Comparison of ENCODE assay signal across 18 cellular contexts in the genomic region with DNA sequence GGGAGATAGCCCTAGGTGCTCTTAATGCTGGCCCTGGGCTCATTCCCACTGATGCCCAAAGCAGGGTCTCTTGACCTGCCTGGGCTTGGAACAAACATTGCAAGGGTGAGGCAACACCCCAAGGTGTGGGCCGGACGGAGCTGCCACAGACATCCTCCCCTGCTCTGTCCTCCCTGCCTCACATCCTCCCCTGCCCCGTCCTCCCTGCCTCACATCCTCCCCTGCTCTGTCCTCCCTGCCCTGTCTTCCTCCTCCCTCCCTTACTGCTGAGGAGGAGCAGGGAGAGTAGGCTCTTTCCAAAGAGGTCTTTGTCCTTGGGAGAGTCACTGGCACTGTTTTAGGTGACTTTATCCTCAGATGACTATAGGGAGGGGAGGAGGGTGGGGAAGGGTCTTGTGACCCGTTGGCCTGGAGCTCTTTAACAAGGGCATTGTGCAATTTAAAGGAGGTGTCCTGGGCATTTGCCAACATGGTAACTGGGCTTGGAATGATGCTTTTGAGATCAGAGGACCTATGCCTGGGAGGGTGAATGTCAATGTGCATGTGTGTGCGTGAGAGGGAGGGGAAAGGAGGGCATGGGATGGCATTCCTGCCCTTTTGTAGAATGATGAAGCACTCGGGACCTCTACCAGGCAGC. TPM values are rescaled to one million over a fixed set of nuclear protein-coding genes. Genes with fewer than 3 reads are reported as not detected.
DNase-seq lines count a peak whose midpoint lies in the region; ATAC-seq, FAIRE-seq and TF ChIP-seq lines count a peak whose summit lies in the region.
"Had no signal": no experiment of that assay in that cellular context is flagged by ENCODE, and none has a peak within 500 bp of the region (broad histone marks: within the 10 kb centered on the region; RNA-seq: fewer than 3 reads in every experiment).

No MANE protein-coding gene starts in this region.

- H2AFZ ChIP-seq in mesenchymal stem cell (ENCODE audit: low read depth, low read length), result no peak overlapping the region

- H2BK120ac ChIP-seq in mesenchymal stem cell (ENCODE audit: low read depth, low read length), result no peak overlapping the region

- H3K27ac ChIP-seq in heart right ventricle, result peak overlapping the region in 4 of 10 donors; percentile 9 to 56 (median 38)
- no peak overlapping the region for H3K27ac ChIP-seq in mesenchymal stem cell (ENCODE audit: low read length, poor library complexity, severe bottlenecking)
- H3K27ac ChIP-seq in brain microvascular endothelial cell, result no peak overlapping the region
- H3K27ac ChIP-seq: foreskin keratinocyte, left lung, prostate gland had no signal

- no peak overlapping the region for H3K4ac ChIP-seq in mesenchymal stem cell (ENCODE audit: low read depth in 1 of 2, low read length in 2 of 2)

- H3K14ac ChIP-seq in mesenchymal stem cell (ENCODE audit: low read length in 2 of 2), result no peak overlapping the region

- TF ChIP-seq CTCF in heart right ventricle (IDR thresholded peaks at IDR 0.05) (no peak), brain microvascular endothelial cell (IDR thresholded peaks at IDR 0.05; ENCODE audit: low read depth, low read length, missing control alignments) (no peak)

- H3K4me1 ChIP-seq in heart right ventricle (peaks cover 0 to 27% (median 10%) of the 10 kb centered on the region in 9 donors), mesenchymal stem cell (ENCODE audit: control insufficient read depth, insufficient read depth, low read depth, low read length) (peaks cover 6% of the 10 kb centered on the region)
- H3K4me1 ChIP-seq: foreskin keratinocyte, prostate gland had no signal

- no peak overlapping the region for H3K4me3 Mint-ChIP-seq in activated T-helper 17 cell treated with anti-CD3 and anti-CD28 coated beads, Interleukin-2, amount 50 U/mL, for 72 hours

- DNase-seq in left ventricle myocardium superior (no peak), heart right ventricle (no peak), mesenchymal stem cell (no peak), urothelium cell line (ENCODE audit: low spot score) (no peak), H54 (ENCODE audit: insufficient read length, low spot score) (no peak), brain microvascular endothelial cell (no peak)
- DNase-seq in stimulated activated CD4-positive, alpha-beta T cell treated with anti-CD3 and anti-CD28 coated beads, Interleukin-4, amount 100 ng/mL, for 1 hour, result no peak
- DNase-seq: activated CD4-positive, alpha-beta T cell treated with anti-CD3 and anti-CD28 coated beads, Interleukin-2, amount 50 U/mL, for 48 hours; activated T-cell treated with anti-CD3 and anti-CD28 coated beads, Interleukin-2, amount 50 U/mL, for 48 hours; COR-L47; foreskin keratinocyte; NCI-H1436 treated with DMSO at 0.1 percent for 48 hours; NCI-H226 had no signal

- no peak overlapping the region for H2BK15ac ChIP-seq in mesenchymal stem cell (ENCODE audit: low read depth, poor library complexity, severe bottlenecking)

- H3K4me3 ChIP-seq in heart right ventricle, result no peak overlapping the region
- H3K4me3 ChIP-seq in mesenchymal stem cell (ENCODE audit: insufficient read depth in 1 of 2, low read depth in 1 of 2, low read length in 2 of 2), result peak overlapping the region in 1 of 2 experiments; percentile 47
- H3K4me3 ChIP-seq in brain microvascular endothelial cell (ENCODE audit: low read depth, low read length), result no peak overlapping the region
- H3K4me3 ChIP-seq: left lung, prostate gland had no signal

- no peaks in the 10 kb centered on the region for H3K27me3 Mint-ChIP-seq in activated T-helper 17 cell treated with anti-CD3 and anti-CD28 coated beads, Interleukin-2, amount 50 U/mL, for 72 hours

- no peak overlapping the region for H3K4me2 ChIP-seq in mesenchymal stem cell (ENCODE audit: low read length, poor library complexity, severe bottlenecking)

- in situ Hi-C loops in brain microvascular endothelial cell (cut with HindIII; ENCODE audit: low pct_ligation_motif_present, low sequenced_read_pairs), result no loop called here

- no peaks in the 10 kb centered on the region for H3K4me1 Mint-ChIP-seq in activated T-helper 17 cell treated with anti-CD3 and anti-CD28 coated beads, Interleukin-2, amount 50 U/mL, for 72 hours

- H2BK12ac ChIP-seq in mesenchymal stem cell (ENCODE audit: low read length in 2 of 2), result peak overlapping the region in 1 of 2 experiments; percentile 12

- no peak overlapping the region for H3K23ac ChIP-seq in mesenchymal stem cell (ENCODE audit: low read length in 2 of 2)

- no peaks in the 10 kb centered on the region for H3K9me3 Mint-ChIP-seq in activated T-helper 17 cell treated with anti-CD3 and anti-CD28 coated beads, Interleukin-2, amount 50 U/mL, for 72 hours

- TF ChIP-seq POLR2A in H54 (IDR thresholded peaks at IDR 0.05; ENCODE audit: low read depth, low read length), result no peak

- no peak overlapping the region for H3K18ac ChIP-seq in mesenchymal stem cell (ENCODE audit: low read depth in 1 of 2, low read length in 2 of 2)

- no peak overlapping the region for H3K27ac Mint-ChIP-seq in activated T-helper 17 cell treated with anti-CD3 and anti-CD28 coated beads, Interleukin-2, amount 50 U/mL, for 72 hours

- H3K36me3 ChIP-seq in heart right ventricle (peaks cover 0 to 33% (median 28%) of the 10 kb centered on the region in 9 donors), mesenchymal stem cell (ENCODE audit: control insufficient read depth in 1 of 2, insufficient read depth in 2 of 2, low read depth in 1 of 2, low read length in 2 of 2) (peaks cover 30 to 46% of the 10 kb centered on the region in 2 experiments), brain microvascular endothelial cell (replicated peaks) (peaks cover 27% of the 10 kb centered on the region)

- intact Hi-C loops in left ventricle myocardium superior (cut with micrococcal nuclease) (no loop called here), heart right ventricle (cut with DNase I) (loop anchor here in 1 of 10 donors (10.0 kb wide), 1 partner anchor 748 kb away; no protein-coding TSS in a partner anchor)

- no peak overlapping the region for H2BK5ac ChIP-seq in mesenchymal stem cell (ENCODE audit: low read depth, low read length, poor library complexity, severe bottlenecking)

- no peak overlapping the region for H4K91ac ChIP-seq in mesenchymal stem cell (ENCODE audit: low read length)

- peak; percentile 73 for FAIRE-seq in urothelium cell line (lab: Jason Lieb, UNC)
- no peak for FAIRE-seq in H54 (lab: Jason Lieb, UNC)

- H3K9ac ChIP-seq in mesenchymal stem cell (ENCODE audit: low read length), result peak overlapping the region; percentile 49

- peaks cover 3% of the 10 kb centered on the region for H3K79me1 ChIP-seq in mesenchymal stem cell (replicated peaks; ENCODE audit: low read length, poor library complexity, severe bottlenecking)

- H3K27me3 ChIP-seq in heart right ventricle (peaks cover 0 to 32% (median 16%) of the 10 kb centered on the region in 7 donors), mesenchymal stem cell (ENCODE audit: control insufficient read depth in 1 of 2, insufficient read depth in 1 of 2, low read length in 2 of 2) (peaks cover 2 to 7% of the 10 kb centered on the region in 2 experiments), brain microvascular endothelial cell (replicated peaks) (no peaks in the 10 kb centered on the region)

- H3K9me3 ChIP-seq in heart right ventricle (no peaks in the 10 kb centered on the region), mesenchymal stem cell (ENCODE audit: control insufficient read depth, low read length) (no peaks in the 10 kb centered on the region)
- H3K9me3 ChIP-seq: left lung, prostate gland had no signal

- ATAC-seq in left ventricle myocardium superior (peak; percentile 5), heart right ventricle (no peak)
- ATAC-seq in activated T-helper 17 cell treated with anti-CD3 and anti-CD28 coated beads, Interleukin-2, amount 50 U/mL, for 72 hours (replicated peaks), result peak; percentile 19
- ATAC-seq: foreskin keratinocyte had no signal

- H2AK5ac ChIP-seq in mesenchymal stem cell (ENCODE audit: low read length, severe bottlenecking), result no peak overlapping the region

- 65 to 70% methylated on average over 6 of the region's 6 CpGs for WGBS in heart right ventricle, 2 donors
- whole genome bisulfite sequencing in mesenchymal stem cell, result 91% methylated on average over 5 of the region's 6 CpGs

- peaks cover 36% of the 10 kb centered on the region for H3K36me3 Mint-ChIP-seq in activated T-helper 17 cell treated with anti-CD3 and anti-CD28 coated beads, Interleukin-2, amount 50 U/mL, for 72 hours (ENCODE audit: low read depth)

- H4K8ac ChIP-seq in mesenchymal stem cell (ENCODE audit: low read length), result no peak overlapping the region

RNA-seq across cellular contexts. Expression of a gene that starts 0.7 kb away (rescaled TPM):
- total RNA-seq in left ventricle myocardium superior (not detected), heart right ventricle (1 to 10 TPM in 1 of 10 donors, under 1 TPM in 4, not detected in 5; 0.19 to 1.0 (median 0.24) TPM)
- polyA plus RNA-seq in heart right ventricle, result under 1 TPM in 1 of 2 donors, not detected in 1; 0.07 TPM
- total RNA-seq in activated T-helper 17 cell treated with anti-CD3 and anti-CD28 coated beads, Interleukin-2, amount 50 U/mL, for 72 hours, result not detected
- not detected for polyA plus RNA-seq in mesenchymal stem cell (2013, experiment 1 of 2)
- not detected for polyA plus RNA-seq in mesenchymal stem cell (2013, experiment 2 of 2)
- total RNA-seq: cerebellum, foreskin keratinocyte, left lung, LHCN-M2, prostate gland had no signal
- polyA plus RNA-seq: foreskin keratinocyte had no signal

RNA-seq across cellular contexts. Expression of a gene that starts 7.1 kb away (rescaled TPM):
- total RNA-seq in left ventricle myocardium superior (not detected), heart right ventricle (under 1 TPM in 9 of 10 donors, not detected in 1; 0.15 to 0.85 (median 0.37) TPM)
- 1 to 10 TPM; 1.2 to 1.4 TPM for polyA plus RNA-seq in heart right ventricle
- total RNA-seq in activated T-helper 17 cell treated with anti-CD3 and anti-CD28 coated beads, Interleukin-2, amount 50 U/mL, for 72 hours, result 1 to 10 TPM in 1 of 2 donors, under 1 TPM in 1; 0.28 to 1.4 TPM
- polyA plus RNA-seq in mesenchymal stem cell (2013, experiment 1 of 2), result 0.04 TPM
- 0.04 TPM for polyA plus RNA-seq in mesenchymal stem cell (2013, experiment 2 of 2)
- total RNA-seq: LHCN-M2 had no signal

RNA-seq across cellular contexts. Expression of a gene that starts 8.3 kb away (rescaled TPM):
- 319 TPM for total RNA-seq in left ventricle myocardium superior
- 100 to 1,000 TPM; 171 to 359 (median 287) TPM for total RNA-seq in heart right ventricle
- polyA plus RNA-seq in heart right ventricle, result 100 to 1,000 TPM; 291 to 570 TPM
- total RNA-seq in activated T-helper 17 cell treated with anti-CD3 and anti-CD28 coated beads, Interleukin-2, amount 50 U/mL, for 72 hours, result 100 to 1,000 TPM in 1 of 2 donors, 10 to 100 TPM in 1; 90.3 to 167 TPM
- 76.5 TPM for polyA plus RNA-seq in mesenchymal stem cell (2013, experiment 1 of 2)
- polyA plus RNA-seq in mesenchymal stem cell (2013, experiment 2 of 2), result 83.4 TPM

RNA-seq across cellular contexts. Expression of a gene that starts 8.4 kb away (rescaled TPM):
- 13.2 TPM for total RNA-seq in left ventricle myocardium superior
- 10 to 100 TPM; 13.6 to 21.0 (median 16.2) TPM for total RNA-seq in heart right ventricle
- 1 to 10 TPM; 3.1 to 9.2 TPM for polyA plus RNA-seq in heart right ventricle
- total RNA-seq in activated T-helper 17 cell treated with anti-CD3 and anti-CD28 coated beads, Interleukin-2, amount 50 U/mL, for 72 hours, result 10 to 100 TPM; 26.9 to 27.3 TPM
- polyA plus RNA-seq in mesenchymal stem cell (2013, experiment 1 of 2), result 8.3 TPM
- 8.3 TPM for polyA plus RNA-seq in mesenchymal stem cell (2013, experiment 2 of 2)

RNA-seq across cellular contexts. Expression of a gene that starts 21.8 kb away (rescaled TPM):
- total RNA-seq in left ventricle myocardium superior, result 14.9 TPM
- total RNA-seq in heart right ventricle, result 10 to 100 TPM; 16.9 to 24.6 (median 21.3) TPM
- 10 to 100 TPM; 36.4 to 66.9 TPM for polyA plus RNA-seq in heart right ventricle
- total RNA-seq in activated T-helper 17 cell treated with anti-CD3 and anti-CD28 coated beads, Interleukin-2, amount 50 U/mL, for 72 hours, result 10 to 100 TPM; 17.8 to 39.1 TPM
- 55.4 TPM for polyA plus RNA-seq in mesenchymal stem cell (2013, experiment 1 of 2)
- polyA plus RNA-seq in mesenchymal stem cell (2013, experiment 2 of 2), result 56.2 TPM

Comparison
In these comparisons a context has a peak if more than half of its experiments do, and no peak if none do; other contexts are left out.
1. ATAC-seq: peak in left ventricle myocardium superior (single experiment) and activated T-helper 17 cell treated with anti-CD3 and anti-CD28 coated beads, Interleukin-2, amount 50 U/mL, for 72 hours (single experiment); none in heart right ventricle (0 of 8).